22 cellular contexts compared by ENCODE assay signal in the genomic region with DNA sequence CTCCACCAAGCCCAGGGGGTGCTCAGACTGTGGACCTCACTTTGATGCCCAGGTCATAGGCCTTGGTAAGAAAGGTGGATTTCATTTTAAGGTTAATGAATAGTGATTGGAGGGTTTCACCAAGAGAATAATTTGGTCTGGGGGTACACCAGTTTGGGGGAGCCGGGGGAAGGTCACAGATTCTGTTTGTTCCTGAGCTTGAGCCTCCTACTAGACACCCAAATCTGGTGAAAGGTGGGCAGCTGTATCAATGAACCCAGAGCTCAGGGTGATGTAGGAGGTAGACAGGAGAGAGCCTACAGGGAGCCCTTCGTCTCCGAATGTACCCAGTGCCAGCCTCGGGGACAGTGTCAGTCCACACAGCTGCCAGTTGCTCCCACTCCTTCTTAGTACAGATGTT.
"Had no signal": no experiment of that assay in that cellular context is flagged by ENCODE, and none has a peak within 500 bp of the region (broad histone marks: within the 10 kb centered on the region; RNA-seq: fewer than 3 reads in every experiment).

No MANE protein-coding gene starts in this region.

- H3K4me3 ChIP-seq: coronary artery, dorsolateral prefrontal cortex, esophagus muscularis mucosa, gastrocnemius medialis, heart right ventricle, ovary, stomach, thoracic aorta, transverse colon had no signal

- ATAC-seq: gastrocnemius medialis, heart right ventricle, left lobe of liver, right cardiac atrium had no signal

- H3K4me3 Mint-ChIP-seq: nephron progenitor cell had no signal

- H3K27ac ChIP-seq: coronary artery, dorsolateral prefrontal cortex, epithelial cell of prostate, esophagus muscularis mucosa, gastrocnemius medialis, heart right ventricle, neutrophil, ovary, stomach, thoracic aorta, transverse colon had no signal

- DNase-seq: dorsolateral prefrontal cortex; effector CD8-positive, alpha-beta T cell; gastrocnemius medialis; heart right ventricle; hypothalamus; mammary epithelial cell; nephron progenitor cell; ovary; right cardiac atrium; small intestine; stimulated activated CD4-positive, alpha-beta T cell treated with anti-CD3 and anti-CD28 coated beads, Interleukin-12 subunit alpha, Interleukin-12 subunit beta, amount 100 ng/mL, for 4 hours; stimulated activated naive CD4-positive, alpha-beta T cell; stomach; substantia nigra; transverse colon had no signal

- H3K9me3 ChIP-seq: esophagus muscularis mucosa, gastrocnemius medialis, heart right ventricle, neutrophil, ovary, stomach, thoracic aorta, transverse colon had no signal

- H3K27me3 ChIP-seq: dorsolateral prefrontal cortex, esophagus muscularis mucosa, gastrocnemius medialis, heart right ventricle, neutrophil, ovary, stomach, transverse colon had no signal

- H3K36me3 ChIP-seq: esophagus muscularis mucosa, gastrocnemius medialis, heart right ventricle, neutrophil, ovary, stomach, thoracic aorta, transverse colon had no signal

- H3K4me1 ChIP-seq: esophagus muscularis mucosa, gastrocnemius medialis, stomach had no signal

- H3K27ac Mint-ChIP-seq: nephron progenitor cell, progenitor cell of endocrine pancreas had no signal

- H3K9me3 Mint-ChIP-seq: nephron progenitor cell had no signal
